Comparison of ENCODE assay signal across 14 cellular contexts in genomic region chr9:131744715-131745201, GRCh38. TPM values are rescaled to one million over a fixed set of nuclear protein-coding genes. Genes with fewer than 3 reads are reported as not detected.
DNase-seq lines count a peak whose midpoint lies in the region; ATAC-seq and TF ChIP-seq lines count a peak whose summit lies in the region.
"Had no signal": no experiment of that assay in that cellular context is flagged by ENCODE, and none has a peak within 500 bp of the region (broad histone marks: within the 10 kb centered on the region; RNA-seq: fewer than 3 reads in every experiment).

No MANE protein-coding gene starts in this region.

- H3K36me3 ChIP-seq in BLaER1 (no peaks in the 10 kb centered on the region), lower lobe of right lung (no peaks in the 10 kb centered on the region), GM23248 (ENCODE audit: low read depth) (no peaks in the 10 kb centered on the region)
- no peaks in the 10 kb centered on the region for H3K36me3 ChIP-seq in CD4-positive, alpha-beta memory T cell (ENCODE audit: insufficient read depth, low read length)
- H3K36me3 ChIP-seq: neural progenitor cell, suprapubic skin had no signal

- peaks cover 27 to 39% (median 32%) of the 10 kb centered on the region in 4 donors for H3K4me1 Mint-ChIP-seq in CD4-positive, alpha-beta memory T cell
- H3K4me1 Mint-ChIP-seq in activated B cell treated with CpG ODN at 0.5 μM for 24 hours, result peaks cover 31% of the 10 kb centered on the region
- H3K4me1 Mint-ChIP-seq: neural progenitor cell had no signal

- intact Hi-C loops in CD4-positive, alpha-beta memory T cell (cut with micrococcal nuclease), result loop anchor here (1.0 to 5.0 kb wide), 2 partner anchors 11 to 242 kb away; partner anchors contain the start of gene POMT1
- intact Hi-C loops in activated B cell treated with CpG ODN at 0.5 μM for 24 hours (cut with micrococcal nuclease), result loop anchor here (5.0 kb wide), 1 partner anchor 212 kb away; the partner anchor contains the start of gene UCK1
- intact Hi-C loops in lower lobe of right lung (cut with DNase I), result loop anchor here (5.0 kb wide), 1 partner anchor 152 kb away; no protein-coding TSS in a partner anchor

- 0 out of 2 replicates have a peak, but pooled peaks cover 10% of the 10 kb centered on the region for H3F3A ChIP-seq in GM23248 (ENCODE audit: insufficient read depth)

- no peaks in the 10 kb centered on the region for H3K36me3 Mint-ChIP-seq in CD4-positive, alpha-beta memory T cell
- no peaks in the 10 kb centered on the region for H3K36me3 Mint-ChIP-seq in activated B cell treated with CpG ODN at 0.5 μM for 24 hours (ENCODE audit: low read depth)
- H3K36me3 Mint-ChIP-seq: neural progenitor cell had no signal

- no peaks in the 10 kb centered on the region for H4K20me1 ChIP-seq in BLaER1
- H4K20me1 ChIP-seq in GM23248 (ENCODE audit: insufficient read depth), result no peaks in the 10 kb centered on the region

- POLR2A ChIA-PET in CD4-positive, alpha-beta memory T cell (lab: Charles Lee; ENCODE audit: partially characterized antibody), result interaction anchor here (1.0 to 19.6 kb wide), 21 partner anchors 11 to 497 kb away, joined by 3 to 692 read pairs (median 5); partner anchors contain the start of gene POMT1
- POLR2A ChIA-PET in activated B cell treated with CpG ODN at 0.5 μM for 24 hours (lab: Charles Lee), result interaction anchor here (0.6 to 20.5 kb wide), 13 partner anchors 13 to 394 kb away, joined by 3 to 567 read pairs (median 4); no protein-coding TSS in a partner anchor

- no peaks in the 10 kb centered on the region for H3K79me2 ChIP-seq in GM23248 (ENCODE audit: insufficient read depth)

- no peak overlapping the region for H2AFZ ChIP-seq in GM23248
- H2AFZ ChIP-seq: neural progenitor cell had no signal

- DNase-seq in CD4-positive, alpha-beta memory T cell, result no peak
- no peak for DNase-seq in activated B cell treated with CpG ODN at 0.5 μM for 24 hours
- DNase-seq in lower lobe of right lung, result peak; percentile 31
- DNase-seq in cerebellum (ENCODE audit: low spot score), result no peak
- no peak for DNase-seq in GM23248
- DNase-seq: activated CD4-positive, CD25-positive, alpha-beta regulatory T cell; MM.1S; NCI-H2081; NCI-H526 treated with DMSO at 0.1 percent for 48 hours had no signal

- H3K9me3 ChIP-seq in BLaER1 (no peaks in the 10 kb centered on the region), lower lobe of right lung (no peaks in the 10 kb centered on the region), GM23248 (ENCODE audit: low read depth) (no peaks in the 10 kb centered on the region)
- no peaks in the 10 kb centered on the region for H3K9me3 ChIP-seq in CD4-positive, alpha-beta memory T cell (ENCODE audit: control insufficient read depth in 1 of 2, low read length in 2 of 2)
- H3K9me3 ChIP-seq: suprapubic skin had no signal

- no peaks in the 10 kb centered on the region for H3K9me3 Mint-ChIP-seq in CD4-positive, alpha-beta memory T cell
- H3K9me3 Mint-ChIP-seq in activated B cell treated with CpG ODN at 0.5 μM for 24 hours, result no peaks in the 10 kb centered on the region

- H3K4me3 ChIP-seq in BLaER1 (no peak overlapping the region), lower lobe of right lung (no peak overlapping the region), GM23248 (no peak overlapping the region)
- H3K4me3 ChIP-seq in CD4-positive, alpha-beta memory T cell (ENCODE audit: low read length in 2 of 2), result no peak overlapping the region
- H3K4me3 ChIP-seq: lung, neural progenitor cell, suprapubic skin had no signal

- CTCF ChIA-PET in CD4-positive, alpha-beta memory T cell (lab: Charles Lee; ENCODE audit: partially characterized antibody), result interaction anchor here (0.6 to 13.4 kb wide), 20 partner anchors 11 to 428 kb away, joined by 3 to 186 read pairs (median 4); no protein-coding TSS in a partner anchor
- CTCF ChIA-PET in activated B cell treated with CpG ODN at 0.5 μM for 24 hours (lab: Charles Lee), result interaction anchor here (0.9 to 5.7 kb wide), 7 partner anchors 12 to 395 kb away, joined by 3 to 42 read pairs (median 5); no protein-coding TSS in a partner anchor

- TF ChIP-seq CTCF in activated B cell treated with CpG ODN at 0.5 μM for 24 hours (IDR thresholded peaks at IDR 0.05) (no peak), lower lobe of right lung (IDR thresholded peaks at IDR 0.05) (no peak)

- peak overlapping the region; percentile 64 to 97 (median 92) for H3K27ac Mint-ChIP-seq in CD4-positive, alpha-beta memory T cell
- H3K27ac Mint-ChIP-seq in activated B cell treated with CpG ODN at 0.5 μM for 24 hours, result peak overlapping the region; percentile 86
- H3K27ac Mint-ChIP-seq: neural progenitor cell had no signal

- H3K27me3 ChIP-seq in BLaER1, result no peaks in the 10 kb centered on the region
- H3K27me3 ChIP-seq in CD4-positive, alpha-beta memory T cell (ENCODE audit: insufficient read depth, low read length), result no peaks in the 10 kb centered on the region
- H3K27me3 ChIP-seq in lower lobe of right lung (ENCODE audit: low read depth), result no peaks in the 10 kb centered on the region
- no peaks in the 10 kb centered on the region for H3K27me3 ChIP-seq in GM23248 (replicated peaks; ENCODE audit: insufficient read depth)
- H3K27me3 ChIP-seq: neural progenitor cell, suprapubic skin had no signal

- H3K4me2 ChIP-seq in BLaER1 (peak overlapping the region; percentile 27), GM23248 (ENCODE audit: unreplicated experiment) (no peak overlapping the region)
- H3K4me2 ChIP-seq: neural progenitor cell had no signal

- H3K27ac ChIP-seq in BLaER1 (no peak overlapping the region), lower lobe of right lung (no peak overlapping the region), GM23248 (no peak overlapping the region)
- no peak overlapping the region for H3K27ac ChIP-seq in CD4-positive, alpha-beta memory T cell (ENCODE audit: low read depth, low read length)
- H3K27ac ChIP-seq: neural progenitor cell, suprapubic skin had no signal

- peak overlapping the region in 6 of 8 donors; percentile 46 to 81 (median 71) for H3K4me3 Mint-ChIP-seq in CD4-positive, alpha-beta memory T cell
- no peak overlapping the region for H3K4me3 Mint-ChIP-seq in activated B cell treated with CpG ODN at 0.5 μM for 24 hours
- H3K4me3 Mint-ChIP-seq: neural progenitor cell had no signal

- H3K4me1 ChIP-seq in BLaER1, result peaks cover 28% of the 10 kb centered on the region
- H3K4me1 ChIP-seq in CD4-positive, alpha-beta memory T cell (ENCODE audit: insufficient read depth, low read length), result peaks cover 33% of the 10 kb centered on the region
- peaks cover 8% of the 10 kb centered on the region for H3K4me1 ChIP-seq in lower lobe of right lung
- no peaks in the 10 kb centered on the region for H3K4me1 ChIP-seq in GM23248 (ENCODE audit: insufficient read depth)
- H3K4me1 ChIP-seq: neural progenitor cell had no signal

- ATAC-seq in activated B cell treated with CpG ODN at 0.5 μM for 24 hours (ENCODE audit: low read depth) (no peak), lower lobe of right lung (no peak), HG03565 (IDR thresholded peaks at IDR 0.05; ENCODE audit: unreplicated experiment) (no peak)

- 72% methylated on average over 8 of the region's 8 CpGs for WGBS in GM23248 (ENCODE audit: low coverage in 1 of 2, low lambda C conversion rate in 2 of 2, missing lambda C conversion rate in 2 of 2), 2 experiments

- no peaks in the 10 kb centered on the region for H3K27me3 Mint-ChIP-seq in CD4-positive, alpha-beta memory T cell
- no peaks in the 10 kb centered on the region for H3K27me3 Mint-ChIP-seq in activated B cell treated with CpG ODN at 0.5 μM for 24 hours

- H3K9ac ChIP-seq in BLaER1, result no peak overlapping the region
- H3K9ac ChIP-seq in GM23248, result no peak overlapping the region
- H3K9ac ChIP-seq: neural progenitor cell had no signal

- H3K9me2 ChIP-seq in GM23248 (ENCODE audit: insufficient read depth), result no peaks in the 10 kb centered on the region

- in situ Hi-C loops in GM23248 (cut with MboI), result loop anchor here (5.0 to 25.0 kb wide), 2 partner anchors 157 to 382 kb away; no protein-coding TSS in a partner anchor

RNA-seq across cellular contexts. Expression of gene RAPGEF1, which starts 4.9 kb away (rescaled TPM):
- total RNA-seq in CD4-positive, alpha-beta memory T cell, result 100 to 1,000 TPM; 129 to 149 TPM
- 10 to 100 TPM in 1 of 2 donors, 1 to 10 TPM in 1; 1.5 to 23.0 TPM for polyA plus RNA-seq in CD4-positive, alpha-beta memory T cell
- total RNA-seq in activated B cell treated with CpG ODN at 0.5 μM for 24 hours, result 278 and 318 TPM in 2 replicates
- 146 TPM for total RNA-seq in lower lobe of right lung
- total RNA-seq in cerebellum, result 45.8 TPM
- total RNA-seq in GM23248 (2014; rRNA removed; shearing (Covaris generic)), result 21.1 and 24.1 TPM in 2 replicates
- polyA plus RNA-seq in GM23248 (2016; fragmentation: Nextera tagmentation; extraction: Ambion mirVana), result 3.3 and 3.4 TPM in 2 replicates
